ENCODE assay signal across 11 cellular contexts in the genomic region with DNA sequence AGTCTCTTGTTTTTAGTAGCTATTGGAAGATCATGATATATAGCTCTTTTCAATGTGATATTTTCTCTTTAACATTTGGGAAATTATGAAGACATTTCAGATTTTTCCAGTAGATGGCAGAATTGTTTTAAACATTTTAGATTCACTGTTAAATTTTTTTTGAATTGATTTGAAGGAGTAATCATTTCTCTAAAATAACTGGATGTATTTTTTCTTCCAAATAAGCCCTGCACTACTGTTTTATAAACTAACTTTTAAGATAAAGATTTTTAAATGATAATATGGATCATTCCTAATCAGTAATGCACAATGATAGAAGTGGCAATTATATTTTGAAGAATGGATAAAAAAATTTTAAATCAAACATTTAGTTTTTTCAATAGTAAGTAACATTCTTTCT. TPM values are rescaled to one million over a fixed set of nuclear protein-coding genes. Genes with fewer than 3 reads are reported as not detected.
A peak's percentile ranks its signal among the peaks of the same experiment; 100 is the strongest.
DNase-seq lines count a peak whose midpoint lies in the region; ATAC-seq and FAIRE-seq lines count a peak whose summit lies in the region.
"Had no signal": no experiment of that assay in that cellular context is flagged by ENCODE, and none has a peak within 500 bp of the region (broad histone marks: within the 10 kb centered on the region; RNA-seq: fewer than 3 reads in every experiment).

No MANE protein-coding gene starts in this region.

- H3K9ac ChIP-seq in GM23248, result no peak overlapping the region

- H3K36me3 ChIP-seq in GM23248 (ENCODE audit: low read depth), result no peaks in the 10 kb centered on the region

- in situ Hi-C loops in ACHN (cut with HindIII; ENCODE audit: low pct_ligation_motif_present, low pct_unique_long_range_greater_than_20kb, low sequenced_read_pairs) (no loop called here), GM23248 (cut with MboI) (loop anchor here (25.0 kb wide), 3 partner anchors 703 to 1178 kb away; no protein-coding TSS in a partner anchor)

- no peaks in the 10 kb centered on the region for H3K9me2 ChIP-seq in GM23248 (ENCODE audit: insufficient read depth)

- no peaks in the 10 kb centered on the region for H4K20me1 ChIP-seq in GM23248 (ENCODE audit: insufficient read depth)

- no peak overlapping the region for H3K4me3 ChIP-seq in GM23248

- no peaks in the 10 kb centered on the region for H3F3A ChIP-seq in GM23248 (ENCODE audit: insufficient read depth)

- H3K4me1 Mint-ChIP-seq in activated naive CD8-positive, alpha-beta T cell treated with anti-CD3 and anti-CD28 coated beads, Interleukin-2, amount 50 U/mL, for 24 hours, result peaks cover 19% of the 10 kb centered on the region
- H3K4me1 Mint-ChIP-seq in natural killer cell treated with Interleukin-12 subunit alpha and Interleukin-12 subunit beta and Interleukin-15 and Interleukin-18, amount 100 ng/mL, for 72 hours (ENCODE audit: low read depth in 2 of 2), result peaks cover 4 to 5% of the 10 kb centered on the region in 2 donors
- H3K4me1 Mint-ChIP-seq: nephron had no signal

- no peak overlapping the region for H3K4me3 Mint-ChIP-seq in activated naive CD8-positive, alpha-beta T cell treated with anti-CD3 and anti-CD28 coated beads, Interleukin-2, amount 50 U/mL, for 24 hours
- H3K4me3 Mint-ChIP-seq in natural killer cell treated with Interleukin-12 subunit alpha and Interleukin-12 subunit beta and Interleukin-15 and Interleukin-18, amount 100 ng/mL, for 72 hours, result no peak overlapping the region
- H3K4me3 Mint-ChIP-seq: nephron, T-cell had no signal

- DNase-seq in ACHN, result peak; percentile 55
- peak; percentile 45 for DNase-seq in GM23248
- peak; percentile 22 for DNase-seq in RPMI7951 (ENCODE audit: low read depth)
- DNase-seq in frontal cortex (ENCODE audit: low spot score in 2 of 2), result no peak
- no peak for DNase-seq in activated naive CD8-positive, alpha-beta T cell treated with anti-CD3 and anti-CD28 coated beads, Interleukin-2, amount 50 U/mL, for 24 hours
- no peak for DNase-seq in urothelium cell line (ENCODE audit: low spot score)
- no peak for DNase-seq in natural killer cell treated with Interleukin-12 subunit alpha and Interleukin-12 subunit beta and Interleukin-15 and Interleukin-18, amount 100 ng/mL, for 72 hours (ENCODE audit: low spot score)
- DNase-seq: anterior cingulate cortex, T-cell had no signal

- peaks cover 4% of the 10 kb centered on the region for H3K36me3 Mint-ChIP-seq in activated naive CD8-positive, alpha-beta T cell treated with anti-CD3 and anti-CD28 coated beads, Interleukin-2, amount 50 U/mL, for 24 hours (ENCODE audit: low read depth)
- peaks cover 10% of the 10 kb centered on the region for H3K36me3 Mint-ChIP-seq in natural killer cell treated with Interleukin-12 subunit alpha and Interleukin-12 subunit beta and Interleukin-15 and Interleukin-18, amount 100 ng/mL, for 72 hours
- H3K36me3 Mint-ChIP-seq: T-cell had no signal

- ATAC-seq in activated naive CD8-positive, alpha-beta T cell treated with anti-CD3 and anti-CD28 coated beads, Interleukin-2, amount 50 U/mL, for 24 hours, result no peak
- no peak for ATAC-seq in HG02852 (IDR thresholded peaks at IDR 0.05; ENCODE audit: unreplicated experiment)
- no peak for ATAC-seq in natural killer cell treated with Interleukin-12 subunit alpha and Interleukin-12 subunit beta and Interleukin-15 and Interleukin-18, amount 100 ng/mL, for 72 hours
- ATAC-seq: T-cell had no signal

- H3K4me2 ChIP-seq in GM23248 (ENCODE audit: unreplicated experiment), result no peak overlapping the region

- no peaks in the 10 kb centered on the region for H3K27me3 ChIP-seq in GM23248 (replicated peaks; ENCODE audit: insufficient read depth)

- no peaks in the 10 kb centered on the region for H3K9me3 ChIP-seq in GM23248 (ENCODE audit: low read depth)

- no peak overlapping the region for H3K27ac ChIP-seq in GM23248

- H3K4me1 ChIP-seq in GM23248 (ENCODE audit: insufficient read depth), result peaks cover 6% of the 10 kb centered on the region

- H3K27ac Mint-ChIP-seq in activated naive CD8-positive, alpha-beta T cell treated with anti-CD3 and anti-CD28 coated beads, Interleukin-2, amount 50 U/mL, for 24 hours, result no peak overlapping the region
- no peak overlapping the region for H3K27ac Mint-ChIP-seq in natural killer cell treated with Interleukin-12 subunit alpha and Interleukin-12 subunit beta and Interleukin-15 and Interleukin-18, amount 100 ng/mL, for 72 hours
- H3K27ac Mint-ChIP-seq: nephron, T-cell had no signal

- H3K27me3 Mint-ChIP-seq in activated naive CD8-positive, alpha-beta T cell treated with anti-CD3 and anti-CD28 coated beads, Interleukin-2, amount 50 U/mL, for 24 hours, result no peaks in the 10 kb centered on the region
- H3K27me3 Mint-ChIP-seq in natural killer cell treated with Interleukin-12 subunit alpha and Interleukin-12 subunit beta and Interleukin-15 and Interleukin-18, amount 100 ng/mL, for 72 hours, result no peaks in the 10 kb centered on the region
- H3K27me3 Mint-ChIP-seq: T-cell had no signal

- no peak overlapping the region for H2AFZ ChIP-seq in GM23248

- FAIRE-seq in frontal cortex (lab: Jason Lieb, UNC), result peak; percentile 94
- no peak for FAIRE-seq in urothelium cell line (lab: Jason Lieb, UNC)

- H3K9me3 Mint-ChIP-seq in activated naive CD8-positive, alpha-beta T cell treated with anti-CD3 and anti-CD28 coated beads, Interleukin-2, amount 50 U/mL, for 24 hours, result peaks cover 7% of the 10 kb centered on the region
- H3K9me3 Mint-ChIP-seq in natural killer cell treated with Interleukin-12 subunit alpha and Interleukin-12 subunit beta and Interleukin-15 and Interleukin-18, amount 100 ng/mL, for 72 hours, result no peaks in the 10 kb centered on the region

- H3K79me2 ChIP-seq in GM23248 (ENCODE audit: insufficient read depth), result peaks cover 95% of the 10 kb centered on the region

RNA-seq across cellular contexts. Expression of a gene that starts 14.2 kb away (rescaled TPM):
- total RNA-seq in GM23248 (2014; rRNA removed; shearing (Covaris generic)), result 28.9 and 30.2 TPM in 2 replicates
- polyA plus RNA-seq in GM23248 (2016; fragmentation: Nextera tagmentation; extraction: Ambion mirVana), result 67.0 and 71.5 TPM in 2 replicates
- total RNA-seq in RPMI7951 (2014; rRNA removed; shearing (Covaris generic)), result 43.5 and 45.4 TPM in 2 replicates
- 20.4 TPM for total RNA-seq in frontal cortex
- 10 to 100 TPM; 18.6 to 29.3 TPM for total RNA-seq in natural killer cell treated with Interleukin-12 subunit alpha and Interleukin-12 subunit beta and Interleukin-15 and Interleukin-18, amount 100 ng/mL, for 72 hours

RNA-seq across cellular contexts. Expression of a gene that starts 14.3 kb away (rescaled TPM):
- 15.5 and 26.8 TPM in 2 replicates for total RNA-seq in GM23248 (2014; rRNA removed; shearing (Covaris generic))
- polyA plus RNA-seq in GM23248 (2016; fragmentation: Nextera tagmentation; extraction: Ambion mirVana), result 11.2 and 12.7 TPM in 2 replicates
- 25.6 TPM in 2 replicates for total RNA-seq in RPMI7951 (2014; rRNA removed; shearing (Covaris generic))
- 31.8 TPM for total RNA-seq in frontal cortex
- total RNA-seq in natural killer cell treated with Interleukin-12 subunit alpha and Interleukin-12 subunit beta and Interleukin-15 and Interleukin-18, amount 100 ng/mL, for 72 hours, result 1 to 10 TPM; 8.9 to 9.1 TPM

Comparison
In these comparisons a context has a peak if more than half of its experiments do, and no peak if none do; other contexts are left out.
1. DNase-seq: peak in ACHN (single experiment), GM23248 (single experiment) and RPMI7951 (single experiment); none in frontal cortex (0 of 2), activated naive CD8-positive, alpha-beta T cell treated with anti-CD3 and anti-CD28 coated beads, Interleukin-2, amount 50 U/mL, for 24 hours (single experiment), urothelium cell line (single experiment) and natural killer cell treated with Interleukin-12 subunit alpha and Interleukin-12 subunit beta and Interleukin-15 and Interleukin-18, amount 100 ng/mL, for 72 hours (single experiment).